ENCODE assay signal across 9 cellular contexts in genomic region chr2:156320491-156320896, GRCh38. TPM values are rescaled to one million over a fixed set of nuclear protein-coding genes. Genes with fewer than 3 reads are reported as not detected.
DNase-seq lines count a peak whose midpoint lies in the region; ATAC-seq and TF ChIP-seq lines count a peak whose summit lies in the region.
"Had no signal": no experiment of that assay in that cellular context is flagged by ENCODE, and none has a peak within 500 bp of the region (broad histone marks: within the 10 kb centered on the region; RNA-seq: fewer than 3 reads in every experiment).

No MANE protein-coding gene starts in this region.

- H3K4me1 ChIP-seq in mucosa of descending colon (ENCODE audit: low read depth) (peaks cover 11% of the 10 kb centered on the region), transverse colon (peaks cover 0 to 30% (median 20%) of the 10 kb centered on the region in 4 donors)

- peaks cover 57% of the 10 kb centered on the region for H3K27me3 Mint-ChIP-seq in activated CD4-positive, alpha-beta memory T cell treated with anti-CD3 and anti-CD28 coated beads for 36 hours
- H3K27me3 Mint-ChIP-seq in activated CD4-positive, alpha-beta memory T cell treated with anti-CD3 and anti-CD28 coated beads, Interleukin-2, amount 10 ng/mL, durations not matched to agents 7 days and 5 days, result peaks cover 82% of the 10 kb centered on the region

- ATAC-seq in mucosa of descending colon (peak; percentile 50), GM19351 (IDR thresholded peaks at IDR 0.05; ENCODE audit: unreplicated experiment) (no peak)

- H3K27ac ChIP-seq in dorsolateral prefrontal cortex, result peak overlapping the region in 6 of 59 donors; percentile 4 to 34 (median 20)
- peak overlapping the region; percentile 51 to 64 (median 55) for H3K27ac ChIP-seq in transverse colon
- H3K27ac ChIP-seq: BLaER1 had no signal

- H3K4me1 Mint-ChIP-seq in activated CD4-positive, alpha-beta memory T cell treated with anti-CD3 and anti-CD28 coated beads for 36 hours (ENCODE audit: low read depth), result peaks cover 32% of the 10 kb centered on the region
- H3K4me1 Mint-ChIP-seq in activated CD4-positive, alpha-beta memory T cell treated with anti-CD3 and anti-CD28 coated beads, Interleukin-2, amount 10 ng/mL, durations not matched to agents 7 days and 5 days, result peaks cover 32% of the 10 kb centered on the region

- no peak for TF ChIP-seq EP300 in transverse colon (IDR thresholded peaks at IDR 0.05; ENCODE audit: low read depth)

- WGBS in transverse colon (ENCODE audit: low coverage in 1 of 2), 2 donors, result 4 to 17% methylated on average over 4 to 28 of the region's 28 CpGs

- peak overlapping the region; percentile 17 to 69 (median 49) for H3K4me3 ChIP-seq in dorsolateral prefrontal cortex
- H3K4me3 ChIP-seq in mucosa of descending colon, result no peak overlapping the region
- peak overlapping the region in 3 of 4 donors; percentile 18 to 54 (median 30) for H3K4me3 ChIP-seq in transverse colon
- H3K4me3 ChIP-seq: BLaER1 had no signal

- H3K9me3 Mint-ChIP-seq in activated CD4-positive, alpha-beta memory T cell treated with anti-CD3 and anti-CD28 coated beads for 36 hours, result no peaks in the 10 kb centered on the region
- no peaks in the 10 kb centered on the region for H3K9me3 Mint-ChIP-seq in activated CD4-positive, alpha-beta memory T cell treated with anti-CD3 and anti-CD28 coated beads, Interleukin-2, amount 10 ng/mL, durations not matched to agents 7 days and 5 days

- no peak for DNase-seq in activated CD4-positive, alpha-beta memory T cell treated with anti-CD3 and anti-CD28 coated beads for 36 hours
- DNase-seq in activated CD4-positive, alpha-beta memory T cell treated with anti-CD3 and anti-CD28 coated beads, Interleukin-2, amount 10 ng/mL, durations not matched to agents 7 days and 5 days, result no peak
- DNase-seq in dorsolateral prefrontal cortex (no peak), mucosa of descending colon (peak; percentile 48 to 52 (median 49)), transverse colon (peak; percentile 25), T-helper 1 cell (no peak), globus pallidus (ENCODE audit: low spot score) (no peak)

- no peaks in the 10 kb centered on the region for H3K36me3 ChIP-seq in mucosa of descending colon (ENCODE audit: low read depth)
- H3K36me3 ChIP-seq in transverse colon, result no peaks in the 10 kb centered on the region
- H3K36me3 ChIP-seq: BLaER1 had no signal

- POLR2A ChIA-PET in activated CD4-positive, alpha-beta memory T cell treated with anti-CD3 and anti-CD28 coated beads for 36 hours (lab: Charles Lee), result no interaction called here
- POLR2A ChIA-PET in activated CD4-positive, alpha-beta memory T cell treated with anti-CD3 and anti-CD28 coated beads, Interleukin-2, amount 10 ng/mL, durations not matched to agents 7 days and 5 days (lab: Charles Lee), result no interaction called here

- intact Hi-C loops in activated CD4-positive, alpha-beta memory T cell treated with anti-CD3 and anti-CD28 coated beads for 36 hours (cut with micrococcal nuclease), result no loop called here
- intact Hi-C loops in dorsolateral prefrontal cortex (cut with DNase I), result no loop called here
- intact Hi-C loops in mucosa of descending colon (cut with DNase I, micrococcal nuclease), result no loop called here
- intact Hi-C loops in transverse colon (cut with DNase I; ENCODE audit: low total_unique reads), result no loop called here

- peak overlapping the region; percentile 25 for H3K4me3 Mint-ChIP-seq in activated CD4-positive, alpha-beta memory T cell treated with anti-CD3 and anti-CD28 coated beads for 36 hours
- H3K4me3 Mint-ChIP-seq in activated CD4-positive, alpha-beta memory T cell treated with anti-CD3 and anti-CD28 coated beads, Interleukin-2, amount 10 ng/mL, durations not matched to agents 7 days and 5 days, result no peak overlapping the region

- TF ChIP-seq CTCF in dorsolateral prefrontal cortex (IDR thresholded peaks at IDR 0.05 in 54 of 56, conservative IDR thresholded peaks at IDR 0.05 in 2 of 56; ENCODE audit: low read depth in 1 of 56, partially characterized antibody in 56 of 56) (peak in 7 of 56 donors; percentile 4 to 17 (median 11)), mucosa of descending colon (IDR thresholded peaks at IDR 0.05) (no peak), transverse colon (IDR thresholded peaks at IDR 0.05) (no peak)

- CTCF ChIA-PET in activated CD4-positive, alpha-beta memory T cell treated with anti-CD3 and anti-CD28 coated beads for 36 hours (lab: Charles Lee), result interaction anchor here (1.3 kb wide), 1 partner anchor 265 kb away, joined by 3 read pairs; no protein-coding TSS in a partner anchor
- CTCF ChIA-PET in activated CD4-positive, alpha-beta memory T cell treated with anti-CD3 and anti-CD28 coated beads, Interleukin-2, amount 10 ng/mL, durations not matched to agents 7 days and 5 days (lab: Charles Lee), result no interaction called here

- H3K27me3 ChIP-seq in dorsolateral prefrontal cortex, result peaks cover 0 to 52% (median 34%) of the 10 kb centered on the region in 45 donors
- H3K27me3 ChIP-seq in transverse colon, result peaks cover 53% of the 10 kb centered on the region

- H3K36me3 Mint-ChIP-seq in activated CD4-positive, alpha-beta memory T cell treated with anti-CD3 and anti-CD28 coated beads for 36 hours, result peaks cover 14% of the 10 kb centered on the region
- peaks cover 4% of the 10 kb centered on the region for H3K36me3 Mint-ChIP-seq in activated CD4-positive, alpha-beta memory T cell treated with anti-CD3 and anti-CD28 coated beads, Interleukin-2, amount 10 ng/mL, durations not matched to agents 7 days and 5 days (ENCODE audit: low read depth)

- TF ChIP-seq POLR2A in transverse colon (IDR thresholded peaks at IDR 0.05), result no peak

- in situ Hi-C loops in transverse colon (cut with MboI; ENCODE audit: low pct_ligation_motif_present in 1 of 4, low pct_unique_long_range_greater_than_20kb in 1 of 4, low sequenced_read_pairs in 3 of 4), result no loop called here

- no peak overlapping the region for H3K27ac Mint-ChIP-seq in activated CD4-positive, alpha-beta memory T cell treated with anti-CD3 and anti-CD28 coated beads for 36 hours
- no peak overlapping the region for H3K27ac Mint-ChIP-seq in activated CD4-positive, alpha-beta memory T cell treated with anti-CD3 and anti-CD28 coated beads, Interleukin-2, amount 10 ng/mL, durations not matched to agents 7 days and 5 days

- H3K9me3 ChIP-seq in mucosa of descending colon (no peaks in the 10 kb centered on the region), transverse colon (no peaks in the 10 kb centered on the region)

RNA-seq across cellular contexts. Expression of gene NR4A2, which starts 12.0 kb away (rescaled TPM):
- total RNA-seq in activated CD4-positive, alpha-beta memory T cell treated with anti-CD3 and anti-CD28 coated beads for 36 hours, result 10 to 100 TPM in 1 of 2 experiments, 1 to 10 TPM in 1; 9.3 to 10.0 TPM
- total RNA-seq in activated CD4-positive, alpha-beta memory T cell treated with anti-CD3 and anti-CD28 coated beads, Interleukin-2, amount 10 ng/mL, durations not matched to agents 7 days and 5 days, result 1 to 10 TPM; 3.4 to 3.8 TPM
- total RNA-seq in dorsolateral prefrontal cortex, result 10 to 100 TPM in 72 of 120 experiments, 1 to 10 TPM in 48; 2.4 to 40.3 (median 11.4) TPM
- total RNA-seq in mucosa of descending colon, result 10 to 100 TPM in 1 of 3 donors, 1 to 10 TPM in 2; 2.9 to 10.4 (median 3.0) TPM
- total RNA-seq in transverse colon, result 1 to 10 TPM; 2.9 to 7.4 (median 4.1) TPM

Comparison
In these comparisons a context has a peak if more than half of its experiments do, and no peak if none do; other contexts are left out.
1. DNase-seq: peak in mucosa of descending colon (3 of 3) and transverse colon (single experiment); none in activated CD4-positive, alpha-beta memory T cell treated with anti-CD3 and anti-CD28 coated beads for 36 hours (single experiment), activated CD4-positive, alpha-beta memory T cell treated with anti-CD3 and anti-CD28 coated beads, Interleukin-2, amount 10 ng/mL, durations not matched to agents 7 days and 5 days (single experiment), dorsolateral prefrontal cortex (0 of 10), T-helper 1 cell (0 of 5) and globus pallidus (single experiment).